Comparison of ENCODE assay signal across 1 cellular context in the genomic region with DNA sequence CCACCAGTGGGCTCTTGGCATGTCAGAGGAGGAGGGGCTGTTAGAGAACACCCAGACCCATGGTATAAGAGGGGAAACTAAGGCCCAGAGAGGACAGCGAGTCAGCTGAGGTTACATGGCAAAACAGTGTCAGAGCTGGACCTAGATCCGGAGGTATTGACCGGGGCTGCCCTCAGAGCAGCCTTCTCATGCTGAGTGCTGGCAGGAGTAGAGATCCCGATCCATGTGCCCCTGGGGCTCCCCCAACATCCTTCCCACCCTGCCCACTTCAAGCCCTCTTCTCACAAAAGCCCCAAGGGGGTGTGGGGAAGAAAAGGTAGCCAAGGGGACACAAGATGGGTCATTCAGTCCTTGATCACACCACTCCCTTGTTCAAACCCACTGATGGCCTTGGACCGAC.
TF ChIP-seq lines count a peak whose summit lies in the region.

No MANE protein-coding gene starts in this region.

TF ChIP-seq in HepG2, 621 proteins besides CTCF, POLR2A, EP300 and RAD21:
- TF ChIP-seq WIZ (CRISPR knock-in tag; IDR thresholded peaks at IDR 0.05) (no peak), SYNCRIP (IDR thresholded peaks at IDR 0.05; ENCODE audit: insufficient read depth, low read depth, low read length) (no peak), CHD2 (IDR thresholded peaks at IDR 0.05; ENCODE audit: low read depth, low read length) (no peak), RNF2 (conservative IDR thresholded peaks at IDR 0.05; ENCODE audit: low read depth) (no peak), SAFB2 (CRISPR knock-in tag; IDR thresholded peaks at IDR 0.05; ENCODE audit: borderline replicate concordance, low read depth) (no peak), GATAD1 (CRISPR knock-in tag; IDR thresholded peaks at IDR 0.05) (no peak), RAD51 (IDR thresholded peaks at IDR 0.05; ENCODE audit: borderline replicate concordance) (no peak), KDM1A (CRISPR knock-in tag; IDR thresholded peaks at IDR 0.05) (no peak), IRF2 (CRISPR knock-in tag; IDR thresholded peaks at IDR 0.05) (no peak), NR2F6 (IDR thresholded peaks at IDR 0.05) (no peak), NR2F6 (CRISPR knock-in tag; IDR thresholded peaks at IDR 0.05) (no peak), ZFAT (CRISPR knock-in tag; conservative IDR thresholded peaks at IDR 0.05) (no peak)
- TF ChIP-seq, protein P1, sequence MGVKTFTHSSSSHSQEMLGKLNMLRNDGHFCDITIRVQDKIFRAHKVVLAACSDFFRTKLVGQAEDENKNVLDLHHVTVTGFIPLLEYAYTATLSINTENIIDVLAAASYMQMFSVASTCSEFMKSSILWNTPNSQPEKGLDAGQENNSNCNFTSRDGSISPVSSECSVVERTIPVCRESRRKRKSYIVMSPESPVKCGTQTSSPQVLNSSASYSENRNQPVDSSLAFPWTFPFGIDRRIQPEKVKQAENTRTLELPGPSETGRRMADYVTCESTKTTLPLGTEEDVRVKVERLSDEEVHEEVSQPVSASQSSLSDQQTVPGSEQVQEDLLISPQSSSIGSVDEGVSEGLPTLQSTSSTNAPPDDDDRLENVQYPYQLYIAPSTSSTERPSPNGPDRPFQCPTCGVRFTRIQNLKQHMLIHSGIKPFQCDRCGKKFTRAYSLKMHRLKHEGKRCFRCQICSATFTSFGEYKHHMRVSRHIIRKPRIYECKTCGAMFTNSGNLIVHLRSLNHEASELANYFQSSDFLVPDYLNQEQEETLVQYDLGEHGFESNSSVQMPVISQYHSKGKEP (CRISPR knock-in tag; IDR thresholded peaks at IDR 0.05), result no peak
- TF ChIP-seq, protein P2, sequence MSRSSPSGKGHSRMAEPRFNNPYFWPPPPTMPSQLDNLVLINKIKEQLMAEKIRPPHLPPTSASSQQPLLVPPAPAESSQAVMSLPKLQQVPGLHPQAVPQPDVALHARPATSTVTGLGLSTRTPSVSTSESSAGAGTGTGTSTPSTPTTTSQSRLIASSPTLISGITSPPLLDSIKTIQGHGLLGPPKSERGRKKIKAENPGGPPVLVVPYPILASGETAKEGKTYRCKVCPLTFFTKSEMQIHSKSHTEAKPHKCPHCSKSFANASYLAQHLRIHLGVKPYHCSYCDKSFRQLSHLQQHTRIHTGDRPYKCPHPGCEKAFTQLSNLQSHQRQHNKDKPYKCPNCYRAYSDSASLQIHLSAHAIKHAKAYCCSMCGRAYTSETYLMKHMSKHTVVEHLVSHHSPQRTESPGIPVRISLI (CRISPR knock-in tag; IDR thresholded peaks at IDR 0.05; ENCODE audit: borderline replicate concordance), result no peak
- TF ChIP-seq, protein P3, sequence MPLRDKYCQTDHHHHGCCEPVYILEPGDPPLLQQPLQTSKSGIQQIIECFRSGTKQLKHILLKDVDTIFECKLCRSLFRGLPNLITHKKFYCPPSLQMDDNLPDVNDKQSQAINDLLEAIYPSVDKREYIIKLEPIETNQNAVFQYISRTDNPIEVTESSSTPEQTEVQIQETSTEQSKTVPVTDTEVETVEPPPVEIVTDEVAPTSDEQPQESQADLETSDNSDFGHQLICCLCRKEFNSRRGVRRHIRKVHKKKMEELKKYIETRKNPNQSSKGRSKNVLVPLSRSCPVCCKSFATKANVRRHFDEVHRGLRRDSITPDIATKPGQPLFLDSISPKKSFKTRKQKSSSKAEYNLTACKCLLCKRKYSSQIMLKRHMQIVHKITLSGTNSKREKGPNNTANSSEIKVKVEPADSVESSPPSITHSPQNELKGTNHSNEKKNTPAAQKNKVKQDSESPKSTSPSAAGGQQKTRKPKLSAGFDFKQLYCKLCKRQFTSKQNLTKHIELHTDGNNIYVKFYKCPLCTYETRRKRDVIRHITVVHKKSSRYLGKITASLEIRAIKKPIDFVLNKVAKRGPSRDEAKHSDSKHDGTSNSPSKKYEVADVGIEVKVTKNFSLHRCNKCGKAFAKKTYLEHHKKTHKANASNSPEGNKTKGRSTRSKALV (CRISPR knock-in tag; IDR thresholded peaks at IDR 0.05), result no peak
- TF ChIP-seq, protein P4, sequence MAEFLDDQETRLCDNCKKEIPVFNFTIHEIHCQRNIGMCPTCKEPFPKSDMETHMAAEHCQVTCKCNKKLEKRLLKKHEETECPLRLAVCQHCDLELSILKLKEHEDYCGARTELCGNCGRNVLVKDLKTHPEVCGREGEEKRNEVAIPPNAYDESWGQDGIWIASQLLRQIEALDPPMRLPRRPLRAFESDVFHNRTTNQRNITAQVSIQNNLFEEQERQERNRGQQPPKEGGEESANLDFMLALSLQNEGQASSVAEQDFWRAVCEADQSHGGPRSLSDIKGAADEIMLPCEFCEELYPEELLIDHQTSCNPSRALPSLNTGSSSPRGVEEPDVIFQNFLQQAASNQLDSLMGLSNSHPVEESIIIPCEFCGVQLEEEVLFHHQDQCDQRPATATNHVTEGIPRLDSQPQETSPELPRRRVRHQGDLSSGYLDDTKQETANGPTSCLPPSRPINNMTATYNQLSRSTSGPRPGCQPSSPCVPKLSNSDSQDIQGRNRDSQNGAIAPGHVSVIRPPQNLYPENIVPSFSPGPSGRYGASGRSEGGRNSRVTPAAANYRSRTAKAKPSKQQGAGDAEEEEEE (CRISPR knock-in tag; IDR thresholded peaks at IDR 0.05; ENCODE audit: borderline replicate concordance), result no peak
- TF ChIP-seq, protein P5, sequence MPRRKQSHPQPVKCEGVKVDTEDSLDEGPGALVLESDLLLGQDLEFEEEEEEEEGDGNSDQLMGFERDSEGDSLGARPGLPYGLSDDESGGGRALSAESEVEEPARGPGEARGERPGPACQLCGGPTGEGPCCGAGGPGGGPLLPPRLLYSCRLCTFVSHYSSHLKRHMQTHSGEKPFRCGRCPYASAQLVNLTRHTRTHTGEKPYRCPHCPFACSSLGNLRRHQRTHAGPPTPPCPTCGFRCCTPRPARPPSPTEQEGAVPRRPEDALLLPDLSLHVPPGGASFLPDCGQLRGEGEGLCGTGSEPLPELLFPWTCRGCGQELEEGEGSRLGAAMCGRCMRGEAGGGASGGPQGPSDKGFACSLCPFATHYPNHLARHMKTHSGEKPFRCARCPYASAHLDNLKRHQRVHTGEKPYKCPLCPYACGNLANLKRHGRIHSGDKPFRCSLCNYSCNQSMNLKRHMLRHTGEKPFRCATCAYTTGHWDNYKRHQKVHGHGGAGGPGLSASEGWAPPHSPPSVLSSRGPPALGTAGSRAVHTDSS (CRISPR knock-in tag; conservative IDR thresholded peaks at IDR 0.05), result no peak
- TF ChIP-seq, protein P6, sequence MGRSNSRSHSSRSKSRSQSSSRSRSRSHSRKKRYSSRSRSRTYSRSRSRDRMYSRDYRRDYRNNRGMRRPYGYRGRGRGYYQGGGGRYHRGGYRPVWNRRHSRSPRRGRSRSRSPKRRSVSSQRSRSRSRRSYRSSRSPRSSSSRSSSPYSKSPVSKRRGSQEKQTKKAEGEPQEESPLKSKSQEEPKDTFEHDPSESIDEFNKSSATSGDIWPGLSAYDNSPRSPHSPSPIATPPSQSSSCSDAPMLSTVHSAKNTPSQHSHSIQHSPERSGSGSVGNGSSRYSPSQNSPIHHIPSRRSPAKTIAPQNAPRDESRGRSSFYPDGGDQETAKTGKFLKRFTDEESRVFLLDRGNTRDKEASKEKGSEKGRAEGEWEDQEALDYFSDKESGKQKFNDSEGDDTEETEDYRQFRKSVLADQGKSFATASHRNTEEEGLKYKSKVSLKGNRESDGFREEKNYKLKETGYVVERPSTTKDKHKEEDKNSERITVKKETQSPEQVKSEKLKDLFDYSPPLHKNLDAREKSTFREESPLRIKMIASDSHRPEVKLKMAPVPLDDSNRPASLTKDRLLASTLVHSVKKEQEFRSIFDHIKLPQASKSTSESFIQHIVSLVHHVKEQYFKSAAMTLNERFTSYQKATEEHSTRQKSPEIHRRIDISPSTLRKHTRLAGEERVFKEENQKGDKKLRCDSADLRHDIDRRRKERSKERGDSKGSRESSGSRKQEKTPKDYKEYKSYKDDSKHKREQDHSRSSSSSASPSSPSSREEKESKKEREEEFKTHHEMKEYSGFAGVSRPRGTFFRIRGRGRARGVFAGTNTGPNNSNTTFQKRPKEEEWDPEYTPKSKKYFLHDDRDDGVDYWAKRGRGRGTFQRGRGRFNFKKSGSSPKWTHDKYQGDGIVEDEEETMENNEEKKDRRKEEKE (IDR thresholded peaks at IDR 0.05), result no peak
- TF ChIP-seq, protein P7, sequence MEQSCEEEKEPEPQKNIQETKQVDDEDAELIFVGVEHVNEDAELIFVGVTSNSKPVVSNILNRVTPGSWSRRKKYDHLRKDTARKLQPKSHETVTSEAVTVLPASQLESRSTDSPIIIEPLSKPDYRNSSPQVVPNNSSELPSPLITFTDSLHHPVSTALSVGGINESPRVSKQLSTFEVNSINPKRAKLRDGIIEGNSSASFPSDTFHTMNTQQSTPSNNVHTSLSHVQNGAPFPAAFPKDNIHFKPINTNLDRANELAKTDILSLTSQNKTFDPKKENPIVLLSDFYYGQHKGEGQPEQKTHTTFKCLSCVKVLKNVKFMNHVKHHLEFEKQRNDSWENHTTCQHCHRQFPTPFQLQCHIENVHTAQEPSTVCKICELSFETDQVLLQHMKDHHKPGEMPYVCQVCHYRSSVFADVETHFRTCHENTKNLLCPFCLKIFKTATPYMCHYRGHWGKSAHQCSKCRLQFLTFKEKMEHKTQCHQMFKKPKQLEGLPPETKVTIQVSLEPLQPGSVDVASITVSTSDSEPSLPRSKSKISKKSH (CRISPR knock-in tag; IDR thresholded peaks at IDR 0.05; ENCODE audit: borderline replicate concordance), result no peak
- TF ChIP-seq, protein P8, sequence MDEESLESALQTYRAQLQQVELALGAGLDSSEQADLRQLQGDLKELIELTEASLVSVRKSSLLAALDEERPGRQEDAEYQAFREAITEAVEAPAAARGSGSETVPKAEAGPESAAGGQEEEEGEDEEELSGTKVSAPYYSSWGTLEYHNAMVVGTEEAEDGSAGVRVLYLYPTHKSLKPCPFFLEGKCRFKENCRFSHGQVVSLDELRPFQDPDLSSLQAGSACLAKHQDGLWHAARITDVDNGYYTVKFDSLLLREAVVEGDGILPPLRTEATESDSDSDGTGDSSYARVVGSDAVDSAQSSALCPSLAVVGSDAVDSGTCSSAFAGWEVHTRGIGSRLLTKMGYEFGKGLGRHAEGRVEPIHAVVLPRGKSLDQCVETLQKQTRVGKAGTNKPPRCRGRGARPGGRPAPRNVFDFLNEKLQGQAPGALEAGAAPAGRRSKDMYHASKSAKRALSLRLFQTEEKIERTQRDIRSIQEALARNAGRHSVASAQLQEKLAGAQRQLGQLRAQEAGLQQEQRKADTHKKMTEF (CRISPR knock-in tag; IDR thresholded peaks at IDR 0.05), result no peak
- TF ChIP-seq, protein P9, sequence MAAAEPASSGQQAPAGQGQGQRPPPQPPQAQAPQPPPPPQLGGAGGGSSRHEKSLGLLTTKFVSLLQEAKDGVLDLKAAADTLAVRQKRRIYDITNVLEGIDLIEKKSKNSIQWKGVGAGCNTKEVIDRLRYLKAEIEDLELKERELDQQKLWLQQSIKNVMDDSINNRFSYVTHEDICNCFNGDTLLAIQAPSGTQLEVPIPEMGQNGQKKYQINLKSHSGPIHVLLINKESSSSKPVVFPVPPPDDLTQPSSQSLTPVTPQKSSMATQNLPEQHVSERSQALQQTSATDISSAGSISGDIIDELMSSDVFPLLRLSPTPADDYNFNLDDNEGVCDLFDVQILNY (CRISPR knock-in tag; conservative IDR thresholded peaks at IDR 0.05), result no peak
TF ChIP-seq in HepG2: peak in this region for 0.
